ENCODE assay signal across 11 cellular contexts in genomic region chr14:101889898-101890297, GRCh38.
DNase-seq lines count a peak whose midpoint lies in the region; ATAC-seq and TF ChIP-seq lines count a peak whose summit lies in the region.
"Had no signal": no experiment of that assay in that cellular context is flagged by ENCODE, and none has a peak within 500 bp of the region (broad histone marks: within the 10 kb centered on the region; RNA-seq: fewer than 3 reads in every experiment).

No MANE protein-coding gene starts in this region.

- H3K27me3 ChIP-seq in foreskin keratinocyte, result no peaks in the 10 kb centered on the region
- no peaks in the 10 kb centered on the region for H3K27me3 ChIP-seq in heart right ventricle

- intact Hi-C loops in heart right ventricle (cut with DNase I), result loop anchor here in 6 of 10 donors (5.0 to 10.0 kb wide), 2 partner anchors 115 to 118 kb away; no protein-coding TSS in a partner anchor

- no peak overlapping the region for H3K4me3 Mint-ChIP-seq in T-helper 17 cell

- no peak overlapping the region for H3K27ac ChIP-seq in foreskin keratinocyte
- H3K27ac ChIP-seq in heart right ventricle, result no peak overlapping the region

- H3K36me3 Mint-ChIP-seq in T-helper 17 cell (ENCODE audit: low read depth), result no peaks in the 10 kb centered on the region

- ATAC-seq in T-helper 17 cell (peak; percentile 40), foreskin keratinocyte (no peak), heart right ventricle (no peak)

- H3K4me1 ChIP-seq in foreskin keratinocyte, result no peaks in the 10 kb centered on the region
- no peaks in the 10 kb centered on the region for H3K4me1 ChIP-seq in heart right ventricle

- in situ Hi-C loops in G401 (cut with HindIII; ENCODE audit: low sequenced_read_pairs), result no loop called here

- no peaks in the 10 kb centered on the region for H3K4me1 Mint-ChIP-seq in T-helper 17 cell

- H3K27ac Mint-ChIP-seq in T-helper 17 cell, result peak overlapping the region; percentile 79

- H3K4me3 ChIP-seq in heart right ventricle, result no peak overlapping the region
- H3K4me3 ChIP-seq: smooth muscle cell had no signal

- H3K27me3 Mint-ChIP-seq in T-helper 17 cell, result no peaks in the 10 kb centered on the region

- H3K36me3 ChIP-seq in heart right ventricle, result peaks cover 0 to 100% (median 71%) of the 10 kb centered on the region in 9 donors

- peak; percentile 14 for TF ChIP-seq CTCF in AG09319 (IDR thresholded peaks at IDR 0.05; ENCODE audit: low read depth, low read length)
- peak; percentile 28 for TF ChIP-seq CTCF in foreskin keratinocyte (conservative IDR thresholded peaks at IDR 0.05)
- TF ChIP-seq CTCF in heart right ventricle (IDR thresholded peaks at IDR 0.05), result peak in 3 of 9 donors; percentile 21 to 39 (median 36)

- WGBS in heart right ventricle, 2 donors, result 76 to 77% methylated on average over 7 of the region's 7 CpGs

- DNase-seq in AG09319 (ENCODE audit: extremely low read depth, low read depth) (no peak), G401 (ENCODE audit: low spot score) (peak; percentile 25), T-helper 17 cell (no peak), foreskin keratinocyte (no peak), CD1c-positive myeloid dendritic cell (ENCODE audit: extremely low spot score) (no peak), heart right ventricle (no peak), UCSD-AML1 (lab: John Stamatoyannopoulos, UW; ENCODE audit: unreplicated experiment) (no peak)
- DNase-seq in activated effector memory CD4-positive, alpha-beta T cell treated with Interleukin-2 at 50 U/mL for 16 hours, result no peak
- DNase-seq: activated CD4-positive, CD25-positive, alpha-beta regulatory T cell treated with anti-CD3 and anti-CD28 coated beads, Interleukin-2, amount 50 U/mL, for 72 hours; IMR-90 had no signal

- no peaks in the 10 kb centered on the region for H3K9me3 ChIP-seq in T-helper 17 cell (ENCODE audit: control insufficient read depth, low read length, poor library complexity, severe bottlenecking)
- H3K9me3 ChIP-seq in heart right ventricle, result peaks cover 0 to 13% (median 0%) of the 10 kb centered on the region in 11 donors
